7 cellular contexts compared by ENCODE assay signal in genomic region chr11:9622353-9622752, GRCh38. TPM values are rescaled to one million over a fixed set of nuclear protein-coding genes. Genes with fewer than 3 reads are reported as not detected.
DNase-seq lines count a peak whose midpoint lies in the region; ATAC-seq and TF ChIP-seq lines count a peak whose summit lies in the region.
"Not testable (repeated sequence)": the region's sequence is repeated elsewhere in the genome, so short reads cannot be mapped to it uniquely, and the experiment has no call there.

No MANE protein-coding gene starts in this region.

- H3K36me3 ChIP-seq in GM23338 (ENCODE audit: insufficient read depth); neural progenitor cell: not testable (repeated sequence)

- H3K9me2 ChIP-seq in GM23338 (ENCODE audit: insufficient read depth) = not testable (repeated sequence)

- H3K27ac Mint-ChIP-seq in GM23338 = peak overlapping the region; percentile 57; the same call in 1 of the 2 replicates
- H3K27ac Mint-ChIP-seq in activated B cell treated with CpG ODN at 0.5 μM for 24 hours = peak overlapping the region; percentile 19
- peak overlapping the region; percentile 87 for H3K27ac Mint-ChIP-seq in neural progenitor cell
- peak overlapping the region; percentile 53 for H3K27ac Mint-ChIP-seq in stimulated activated naive B cell treated with anti-CD40 and anti-IgM and Interleukin-4, amounts not matched to agents 10 μg/mL and 1 μg/mL and 100 μg/mL, for 72 hours
- peak overlapping the region; percentile 18 for H3K27ac Mint-ChIP-seq in type B pancreatic cell

- H3K4me3 Mint-ChIP-seq in GM23338; activated B cell treated with CpG ODN at 0.5 μM for 24 hours; neural progenitor cell; stimulated activated naive B cell treated with anti-CD40 and anti-IgM and Interleukin-4, amounts not matched to agents 10 μg/mL and 1 μg/mL and 100 μg/mL, for 72 hours; type B pancreatic cell: not testable (repeated sequence)

- not testable (repeated sequence) for H3K4me3 ChIP-seq in GM23338, neural progenitor cell

- peaks cover 17% of the 10 kb centered on the region for H3K36me3 Mint-ChIP-seq in GM23338 (ENCODE audit: low read depth)
- not testable (repeated sequence) for H3K36me3 Mint-ChIP-seq in activated B cell treated with CpG ODN at 0.5 μM for 24 hours (ENCODE audit: low read depth); neural progenitor cell; type B pancreatic cell
- H3K36me3 Mint-ChIP-seq in stimulated activated naive B cell treated with anti-CD40 and anti-IgM and Interleukin-4, amounts not matched to agents 10 μg/mL and 1 μg/mL and 100 μg/mL, for 72 hours = peaks cover 9 to 18% of the 10 kb centered on the region in 2 donors

- H2AFZ ChIP-seq in GM23338; neural progenitor cell (replicated peaks): not testable (repeated sequence)

- H3K4me1 Mint-ChIP-seq in GM23338 (peaks cover 27% of the 10 kb centered on the region), activated B cell treated with CpG ODN at 0.5 μM for 24 hours (peaks cover 73% of the 10 kb centered on the region), neural progenitor cell (peaks cover 29% of the 10 kb centered on the region), type B pancreatic cell (ENCODE audit: unreplicated experiment) (peaks cover 24% of the 10 kb centered on the region)
- peaks cover 56 to 64% of the 10 kb centered on the region in 2 donors for H3K4me1 Mint-ChIP-seq in stimulated activated naive B cell treated with anti-CD40 and anti-IgM and Interleukin-4, amounts not matched to agents 10 μg/mL and 1 μg/mL and 100 μg/mL, for 72 hours

- POLR2A ChIA-PET in activated B cell treated with CpG ODN at 0.5 μM for 24 hours (lab: Charles Lee) = interaction anchor here (1.2 kb wide), 1 partner anchor 71 kb away, joined by 3 read pairs; no protein-coding TSS in a partner anchor

- intact Hi-C loops in activated B cell treated with CpG ODN at 0.5 μM for 24 hours (cut with micrococcal nuclease) = not testable (repeated sequence)

- not testable (repeated sequence) for H3K27me3 Mint-ChIP-seq in GM23338 (ENCODE audit: insufficient read depth, low read depth, poor library complexity); activated B cell treated with CpG ODN at 0.5 μM for 24 hours; neural progenitor cell (ENCODE audit: insufficient read depth, low read depth); stimulated activated naive B cell treated with anti-CD40 and anti-IgM and Interleukin-4, amounts not matched to agents 10 μg/mL and 1 μg/mL and 100 μg/mL, for 72 hours; type B pancreatic cell

- H3K27me3 ChIP-seq in GM23338 (ENCODE audit: insufficient read depth); neural progenitor cell: not testable (repeated sequence)

- peaks cover 10% of the 10 kb centered on the region for H3K9me3 Mint-ChIP-seq in GM23338
- not testable (repeated sequence) for H3K9me3 Mint-ChIP-seq in activated B cell treated with CpG ODN at 0.5 μM for 24 hours; neural progenitor cell; stimulated activated naive B cell treated with anti-CD40 and anti-IgM and Interleukin-4, amounts not matched to agents 10 μg/mL and 1 μg/mL and 100 μg/mL, for 72 hours; type B pancreatic cell

- not testable (repeated sequence) for TF ChIP-seq CTCF in GM23338 (conservative IDR thresholded peaks at IDR 0.05; ENCODE audit: low read depth in 2 of 2); activated B cell treated with CpG ODN at 0.5 μM for 24 hours (IDR thresholded peaks at IDR 0.05); neural progenitor cell (IDR thresholded peaks at IDR 0.05); type B pancreatic cell (conservative IDR thresholded peaks at IDR 0.05)

- H4K20me1 ChIP-seq in GM23338 (replicated peaks; ENCODE audit: insufficient read depth); neural progenitor cell (ENCODE audit: low read depth): not testable (repeated sequence)

- H3K79me2 ChIP-seq in GM23338 (replicated peaks; ENCODE audit: insufficient read depth); neural progenitor cell (ENCODE audit: low read depth): not testable (repeated sequence)

- H3K9ac ChIP-seq in neural progenitor cell = not testable (repeated sequence)

- CTCF ChIA-PET in activated B cell treated with CpG ODN at 0.5 μM for 24 hours (lab: Charles Lee) = interaction anchor here (1.5 kb wide), 1 partner anchor 8 kb away, joined by 3 read pairs; no protein-coding TSS in a partner anchor

- DNase-seq in GM23338 (ENCODE audit: low spot score); activated B cell treated with CpG ODN at 0.5 μM for 24 hours; neural progenitor cell (ENCODE audit: low spot score); stimulated activated naive B cell treated with anti-CD40 and anti-IgM and Interleukin-4, amounts not matched to agents 10 μg/mL and 1 μg/mL and 100 μg/mL, for 72 hours; type B pancreatic cell (ENCODE audit: extremely low spot score, unreplicated experiment): not testable (repeated sequence)
- DNase-seq in islet precursor cell (peak; percentile 11), mesenteric fat pad (ENCODE audit: low spot score) (peak; percentile 78)

- H3F3A ChIP-seq in GM23338 (replicated peaks; ENCODE audit: low read depth) = not testable (repeated sequence)
- peaks cover 24% of the 10 kb centered on the region for H3F3A ChIP-seq in neural progenitor cell (ENCODE audit: low read depth)

- H3K4me2 ChIP-seq in GM23338, neural progenitor cell: not testable (repeated sequence)

- not testable (repeated sequence) for H3K27ac ChIP-seq in GM23338 (ENCODE audit: low read depth); neural progenitor cell

- peaks cover 13% of the 10 kb centered on the region for H3K4me1 ChIP-seq in GM23338 (ENCODE audit: insufficient read depth)
- H3K4me1 ChIP-seq in neural progenitor cell = peaks cover 22% of the 10 kb centered on the region

- not testable (repeated sequence) for H3K9me3 ChIP-seq in neural progenitor cell (ENCODE audit: low read depth)

- ATAC-seq in GM23338; activated B cell treated with CpG ODN at 0.5 μM for 24 hours (ENCODE audit: low read depth); stimulated activated naive B cell treated with anti-CD40 and anti-IgM and Interleukin-4, amounts not matched to agents 10 μg/mL and 1 μg/mL and 100 μg/mL, for 72 hours (replicated peaks): not testable (repeated sequence)

RNA-seq across cellular contexts. Expression of gene SWAP70, which starts 41.5 kb away (rescaled TPM):
- 29.0 and 30.3 TPM in 2 replicates for total RNA-seq in GM23338 (2014; rRNA removed; shearing (Covaris generic))
- polyA plus RNA-seq in GM23338 (2016; fragmentation: Nextera tagmentation; extraction: Ambion mirVana) = 28.2 and 33.3 TPM in 2 replicates
- total RNA-seq in activated B cell treated with CpG ODN at 0.5 μM for 24 hours = 277 and 288 TPM in 2 replicates
- 81.9 TPM for total RNA-seq in mesenteric fat pad
- 18.3 and 25.5 TPM in 2 replicates for total RNA-seq in neural progenitor cell (ENCODE audit: low replicate concordance)
- total RNA-seq in type B pancreatic cell (ENCODE audit: low replicate concordance) = 18.8 and 35.6 TPM in 2 replicates

RNA-seq across cellular contexts. Expression of gene WEE1, which starts 48.9 kb away (rescaled TPM):
- total RNA-seq in GM23338 (2014; rRNA removed; shearing (Covaris generic)) = 144 and 149 TPM in 2 replicates
- polyA plus RNA-seq in GM23338 (2016; fragmentation: Nextera tagmentation; extraction: Ambion mirVana) = 48.9 and 50.7 TPM in 2 replicates
- 29.4 and 33.7 TPM in 2 replicates for total RNA-seq in activated B cell treated with CpG ODN at 0.5 μM for 24 hours
- total RNA-seq in mesenteric fat pad = 17.5 TPM
- total RNA-seq in neural progenitor cell (ENCODE audit: low replicate concordance) = 123 and 156 TPM in 2 replicates
- total RNA-seq in type B pancreatic cell (ENCODE audit: low replicate concordance) = 80.1 and 104 TPM in 2 replicates

Comparison
In these comparisons a context has a peak if more than half of its experiments do, and no peak if none do; other contexts are left out.
1. H3K27ac Mint-ChIP-seq: peak in every context shown above with its lines; median percentile 87 in neural progenitor cell; 57 in GM23338; 53 in stimulated activated naive B cell treated with anti-CD40 and anti-IgM and Interleukin-4, amounts not matched to agents 10 μg/mL and 1 μg/mL and 100 μg/mL, for 72 hours; 19 in activated B cell treated with CpG ODN at 0.5 μM for 24 hours; 18 in type B pancreatic cell.